In genomic region chr13:48973845-48974431, GRCh38 we compare ENCODE assay signal across 21 cellular contexts. TPM values are rescaled to one million over a fixed set of nuclear protein-coding genes. Genes with fewer than 3 reads are reported as not detected.
DNase-seq lines count a peak whose midpoint lies in the region; ATAC-seq, FAIRE-seq and TF ChIP-seq lines count a peak whose summit lies in the region.
"Had no signal": no experiment of that assay in that cellular context is flagged by ENCODE, and none has a peak within 500 bp of the region (broad histone marks: within the 10 kb centered on the region; RNA-seq: fewer than 3 reads in every experiment).

No MANE protein-coding gene starts in this region.

- no peak for FAIRE-seq in astrocyte (lab: Jason Lieb, UNC)
- FAIRE-seq: GM18507 had no signal

- H3K27ac Mint-ChIP-seq in Caco-2 (ENCODE audit: unreplicated experiment) (no peak overlapping the region), astrocyte (ENCODE audit: unreplicated experiment) (no peak overlapping the region), natural killer cell (peak overlapping the region; percentile 90 to 96)

- no peaks in the 10 kb centered on the region for H3K36me3 Mint-ChIP-seq in Caco-2 (ENCODE audit: insufficient read depth, unreplicated experiment)
- H3K36me3 Mint-ChIP-seq in astrocyte (ENCODE audit: low read depth, unreplicated experiment) = peaks cover 2% of the 10 kb centered on the region
- H3K36me3 Mint-ChIP-seq in natural killer cell = peaks cover 17% of the 10 kb centered on the region

- H3K27me3 Mint-ChIP-seq in Caco-2 (ENCODE audit: insufficient read depth, unreplicated experiment) (peaks cover 4% of the 10 kb centered on the region), astrocyte (ENCODE audit: low read depth, unreplicated experiment) (no peaks in the 10 kb centered on the region), natural killer cell (ENCODE audit: low read depth in 2 of 2) (peaks cover 5 to 8% of the 10 kb centered on the region in 2 donors)

- H3F3A ChIP-seq in SK-N-SH (replicated peaks; ENCODE audit: insufficient read depth) (peaks cover 16% of the 10 kb centered on the region), PC-9 (ENCODE audit: insufficient read depth, low read depth) (peaks cover 14% of the 10 kb centered on the region; the same call in 1 of the 2 replicates)

- H3K4me3 Mint-ChIP-seq in Caco-2 (ENCODE audit: unreplicated experiment) (peak overlapping the region; percentile 98), astrocyte (ENCODE audit: unreplicated experiment) (peak overlapping the region; percentile 91), natural killer cell (peak overlapping the region; percentile 68)

- no peak for TF ChIP-seq RAD21 in SK-N-SH (IDR thresholded peaks at IDR 0.05; ENCODE audit: low read length)

- H3K9ac ChIP-seq in SK-N-SH = no peak overlapping the region
- no peak overlapping the region for H3K9ac ChIP-seq in astrocyte (ENCODE audit: low read length)

- ATAC-seq in SK-N-SH treated with all-trans-retinoic acid at 6 μM for 48 hours (no peak), natural killer cell (no peak)
- ATAC-seq: left lung, PC-3, psoas muscle had no signal

- H3K79me2 ChIP-seq in SK-N-SH (ENCODE audit: insufficient read depth) (peaks cover 35% of the 10 kb centered on the region), astrocyte (ENCODE audit: insufficient read depth, low read length) (peaks cover 24% of the 10 kb centered on the region), PC-9 (ENCODE audit: low read depth) (peaks cover 23% of the 10 kb centered on the region)

- H3K4me1 Mint-ChIP-seq in Caco-2 (ENCODE audit: low read depth, unreplicated experiment) = peaks cover 10% of the 10 kb centered on the region
- peaks cover 5% of the 10 kb centered on the region for H3K4me1 Mint-ChIP-seq in astrocyte (ENCODE audit: low read depth, unreplicated experiment)
- H3K4me1 Mint-ChIP-seq in natural killer cell = peaks cover 25 to 26% of the 10 kb centered on the region in 2 donors

- no TSS peak for BruUV-seq in Caco-2 (replicated peaks; lab: Mats Ljungman, UMichigan)
- BruUV-seq in PC-9 (replicated peaks; lab: Mats Ljungman, UMichigan) = no TSS peak

- DNase-seq in SK-N-SH (no peak), Caco-2 (no peak), astrocyte (ENCODE audit: low read depth) (no peak), natural killer cell (no peak), DMS53 treated with DMSO at 0.1 percent for 48 hours (lab: John Stamatoyannopoulos, UW; ENCODE audit: unreplicated experiment) (no peak), GM13976 (ENCODE audit: low spot score) (no peak), PC-9 (no peak)
- DNase-seq: colonic mucosa, foreskin melanocyte, GOT3, Karpas-422, left lung, NCI-H2171, PC-3, psoas muscle, spleen, transverse colon had no signal

- POLR2A ChIA-PET in SK-N-SH (lab: Yijun Ruan, JAX) = no interaction called here
- POLR2A ChIA-PET in Caco-2 (lab: Charles Lee) = no interaction called here
- POLR2A ChIA-PET in PC-9 (lab: Charles Lee; ENCODE audit: unreplicated experiment) = interaction anchor here (0.5 kb wide), 1 partner anchor 46 kb away, joined by 4 read pairs; no protein-coding TSS in a partner anchor

- 100% methylated on average over 1 of the region's 1 CpG for WGBS in SK-N-SH (ENCODE audit: low lambda C conversion rate)

- H3K4me1 ChIP-seq in SK-N-SH (ENCODE audit: control insufficient read depth in 1 of 2, insufficient read depth in 2 of 2, low read depth in 1 of 2, low read length in 1 of 2) = peaks cover 3 to 15% of the 10 kb centered on the region in 2 experiments; a peak in 3 of 4 replicates
- H3K4me1 ChIP-seq in Caco-2 = peaks cover under 1% of the 10 kb centered on the region; the same call in 1 of the 2 replicates
- peaks cover 3% of the 10 kb centered on the region for H3K4me1 ChIP-seq in astrocyte (ENCODE audit: insufficient read depth, low read length)
- peaks cover 20% of the 10 kb centered on the region for H3K4me1 ChIP-seq in PC-9 (replicated peaks; ENCODE audit: insufficient read depth)

- H3K9me2 ChIP-seq in SK-N-SH = no peaks in the 10 kb centered on the region
- H3K9me2 ChIP-seq in PC-9 (ENCODE audit: insufficient read depth) = no peaks in the 10 kb centered on the region

- H3K4me3 ChIP-seq in SK-N-SH (ENCODE audit: low read depth in 2 of 2, low read length in 1 of 2) (no peak overlapping the region), Caco-2 (ENCODE audit: low read depth, low read length) (no peak overlapping the region), astrocyte (ENCODE audit: insufficient read depth, low read depth, low read length) (no peak overlapping the region), PC-9 (no peak overlapping the region)

- H3K27ac ChIP-seq in SK-N-SH (ENCODE audit: low read depth in 2 of 2, low read length in 1 of 2) (no peak overlapping the region), astrocyte (ENCODE audit: low read depth, low read length) (no peak overlapping the region), PC-9 (no peak overlapping the region)
- H3K27ac ChIP-seq: 22Rv1, colonic mucosa had no signal

- H3K27me3 ChIP-seq in SK-N-SH (ENCODE audit: insufficient read depth) (no peaks in the 10 kb centered on the region), Caco-2 (replicated peaks; ENCODE audit: control insufficient read depth, insufficient read depth, low read length) (no peaks in the 10 kb centered on the region), astrocyte (ENCODE audit: insufficient read depth, low read length) (no peaks in the 10 kb centered on the region), PC-9 (ENCODE audit: insufficient read depth, low read depth) (no peaks in the 10 kb centered on the region)
- H3K27me3 ChIP-seq: BLaER1 treated with 17β-estradiol and CSF1 and Interleukin-3, amounts not matched to agents 10 nM and 100 nM; colonic mucosa; left lung; spleen; transverse colon had no signal

- in situ Hi-C loops in GM13976 (cut with MboI; ENCODE audit: low sequenced_read_pairs, unreplicated experiment) = no loop called here

- H4K20me1 ChIP-seq in SK-N-SH (ENCODE audit: insufficient read depth) (peaks cover 4% of the 10 kb centered on the region; the same call in 1 of the 2 replicates), astrocyte (ENCODE audit: insufficient read depth, low read length) (peaks cover 4% of the 10 kb centered on the region), PC-9 (ENCODE audit: insufficient read depth) (no peaks in the 10 kb centered on the region)

- intact Hi-C loops in Caco-2 (cut with micrococcal nuclease; ENCODE audit: unreplicated experiment) = no loop called here
- intact Hi-C loops in natural killer cell (cut with micrococcal nuclease) = loop anchor here (10.0 kb wide), 1 partner anchor 171 kb away; no protein-coding TSS in a partner anchor
- intact Hi-C loops in PC-9 (cut with micrococcal nuclease; ENCODE audit: unreplicated experiment) = no loop called here

- peaks cover 0 to 4% of the 10 kb centered on the region in 2 experiments for H3K36me3 ChIP-seq in SK-N-SH (replicated peaks in 1 of 2; ENCODE audit: control insufficient read depth in 1 of 2, insufficient read depth in 2 of 2, low read length in 1 of 2)
- H3K36me3 ChIP-seq in Caco-2 (ENCODE audit: control insufficient read depth, insufficient read depth, low read length) = no peaks in the 10 kb centered on the region
- no peaks in the 10 kb centered on the region for H3K36me3 ChIP-seq in astrocyte (ENCODE audit: insufficient read depth, low read length)
- no peaks in the 10 kb centered on the region for H3K36me3 ChIP-seq in PC-9 (ENCODE audit: low read depth)
- H3K36me3 ChIP-seq: colonic mucosa, left lung, spleen, transverse colon had no signal

- CTCF ChIA-PET in SK-N-SH (lab: Yijun Ruan, JAX) (interaction anchor here (0.7 kb wide), 1 partner anchor 48 kb away, joined by 4 read pairs; no protein-coding TSS in a partner anchor), Caco-2 (lab: Charles Lee) (no interaction called here), PC-9 (lab: Charles Lee) (no interaction called here)

- H3K9me3 ChIP-seq in SK-N-SH (no peaks in the 10 kb centered on the region), Caco-2 (peaks cover 5% of the 10 kb centered on the region; the same call in 1 of the 2 replicates), astrocyte (ENCODE audit: insufficient read depth, low read depth, low read length) (no peaks in the 10 kb centered on the region), PC-9 (ENCODE audit: insufficient read depth, low read depth) (peaks cover 11% of the 10 kb centered on the region; the same call in 1 of the 2 replicates)
- H3K9me3 ChIP-seq: colonic mucosa had no signal

- TF ChIP-seq CTCF in SK-N-SH (IDR thresholded peaks at IDR 0.05) (no peak), Caco-2 (IDR thresholded peaks at IDR 0.05; ENCODE audit: insufficient read depth in 1 of 2, low read depth in 1 of 2, low read length in 1 of 2, severe bottlenecking in 1 of 2, unreplicated experiment in 1 of 2) (no peak), astrocyte (IDR thresholded peaks at IDR 0.05; ENCODE audit: insufficient read depth, low read depth, low read length) (no peak), natural killer cell (IDR thresholded peaks at IDR 0.05) (no peak), GM13976 (IDR thresholded peaks at IDR 0.05; ENCODE audit: borderline replicate concordance, control extremely low read depth, extremely low read depth, insufficient read depth, missing control alignments) (no peak), PC-9 (conservative IDR thresholded peaks at IDR 0.05) (no peak)

- no peak for TF ChIP-seq EP300 in SK-N-SH (IDR thresholded peaks at IDR 0.05; ENCODE audit: borderline replicate concordance in 1 of 2, low read depth in 1 of 2, low read length in 1 of 2)

- peaks cover 17% of the 10 kb centered on the region for H3K9me3 Mint-ChIP-seq in Caco-2 (ENCODE audit: unreplicated experiment)
- H3K9me3 Mint-ChIP-seq in astrocyte (ENCODE audit: unreplicated experiment) = peaks cover 28% of the 10 kb centered on the region
- peaks cover 9 to 23% of the 10 kb centered on the region in 2 donors for H3K9me3 Mint-ChIP-seq in natural killer cell

- H2AFZ ChIP-seq in SK-N-SH (ENCODE audit: low read depth) (no peak overlapping the region), astrocyte (ENCODE audit: low read depth, low read length) (no peak overlapping the region), PC-9 (no peak overlapping the region)

- H3K4me2 ChIP-seq in SK-N-SH (peak overlapping the region; percentile 78; the same call in 1 of the 2 replicates), astrocyte (ENCODE audit: low read length) (no peak overlapping the region), PC-9 (no peak overlapping the region)

TF ChIP-seq in SK-N-SH, 30 proteins besides CTCF, POLR2A, EP300 and RAD21 (continues in another document):
- TF ChIP-seq FOXJ3 (CRISPR knock-in tag; IDR thresholded peaks at IDR 0.05) = no peak
- TF ChIP-seq FOSL2 (IDR thresholded peaks at IDR 0.05; ENCODE audit: borderline replicate concordance, low read depth) = no peak

TF ChIP-seq in SK-N-SH treated with all-trans-retinoic acid at 6 μM for 48 hours, 23 proteins besides CTCF, POLR2A, EP300 and RAD21 (continues in another document):
- TF ChIP-seq TCF4 (CRISPR knock-in tag; IDR thresholded peaks at IDR 0.05; ENCODE audit: borderline replicate concordance) = no peak

RNA-seq across cellular contexts. Expression of gene FNDC3A, which starts 1.8 kb away (rescaled TPM):
- polyA plus RNA-seq in SK-N-SH (2012; rRNA removed) = 27.7 and 37.7 TPM in 2 replicates
- 33.6 and 36.5 TPM in 2 replicates for polyA plus RNA-seq in SK-N-SH (2012; cell fraction: cytosol; rRNA removed)
- 21.3 and 56.2 TPM in 2 replicates for polyA plus RNA-seq in SK-N-SH (2012; cell fraction: nucleus; rRNA removed)
- total RNA-seq in Caco-2 (2022) (32.5 and 33.3 TPM in 2 replicates), astrocyte (81.2 and 82.6 TPM in 2 replicates), natural killer cell (10 to 100 TPM; 38.3 to 46.0 (median 41.5) TPM), PC-9 (2021) (29.7 and 34.3 TPM in 2 replicates)

Comparison
In these comparisons a context has a peak if more than half of its experiments do, and no peak if none do; other contexts are left out.
1. H3K27ac Mint-ChIP-seq: peak in natural killer cell (2 of 2); none in Caco-2 (single experiment) and astrocyte (single experiment).
2. Peak in every context shown above with its lines, with median percentiles within 50 percentile points of each other: H3K4me3 Mint-ChIP-seq.